18 cellular contexts compared by ENCODE assay signal in genomic region chr11:130197386-130198035, GRCh38. TPM values are rescaled to one million over a fixed set of nuclear protein-coding genes. Genes with fewer than 3 reads are reported as not detected.
DNase-seq lines count a peak whose midpoint lies in the region; ATAC-seq, FAIRE-seq and TF ChIP-seq lines count a peak whose summit lies in the region.
"Had no signal": no experiment of that assay in that cellular context is flagged by ENCODE, and none has a peak within 500 bp of the region (broad histone marks: within the 10 kb centered on the region; RNA-seq: fewer than 3 reads in every experiment).

No MANE protein-coding gene starts in this region.

- peak overlapping the region in 1 of 7 donors; percentile 57 for H3K27ac Mint-ChIP-seq in CD4-positive, alpha-beta memory T cell

- H3K4me3 ChIP-seq in RWPE2 (ENCODE audit: severe bottlenecking) (no peak overlapping the region), fibroblast of mammary gland (ENCODE audit: control insufficient read depth, low read depth, low read length) (no peak overlapping the region), suprapubic skin (no peak overlapping the region)
- no peak overlapping the region for H3K4me3 ChIP-seq in CD4-positive, alpha-beta memory T cell (ENCODE audit: low read length in 2 of 2)
- H3K4me3 ChIP-seq: BLaER1 treated with 17β-estradiol and CSF1 and Interleukin-3, amounts not matched to agents 10 nM and 100 nM; Peyer's patch had no signal

- CTCF ChIA-PET in CD4-positive, alpha-beta memory T cell (lab: Charles Lee; ENCODE audit: partially characterized antibody), result no interaction called here

- FAIRE-seq in HTR-8/SVneo (lab: Jason Lieb, UNC) (no peak), urothelium cell line (lab: Jason Lieb, UNC) (no peak)

- peak; percentile 19 for DNase-seq in HTR-8/SVneo (ENCODE audit: insufficient read length, low spot score)
- DNase-seq in RWPE2 (ENCODE audit: low spot score), result peak; percentile 86
- DNase-seq in fibroblast of mammary gland (ENCODE audit: low read depth), result peak; percentile 52
- DNase-seq in urothelium cell line (ENCODE audit: low spot score), result peak; percentile 90
- DNase-seq in suprapubic skin (ENCODE audit: low spot score in 2 of 2), result no peak
- no peak for DNase-seq in pons (ENCODE audit: low spot score)
- DNase-seq in CD4-positive, alpha-beta memory T cell, result no peak
- DNase-seq: DMS 273 treated with DMSO at 0.1 percent for 48 hours, KBM-7, MM.1S, NCI-H1105 treated with DMSO at 0.1 percent for 48 hours, NCI-H187 treated with DMSO at 0.1 percent for 48 hours, NCI-H446, NCI-H748 treated with DMSO at 0.1 percent for 48 hours, Peyer's patch had no signal

- TF ChIP-seq CTCF in RWPE2 (IDR thresholded peaks at IDR 0.05; ENCODE audit: poor library complexity, severe bottlenecking) (no peak), fibroblast of mammary gland (conservative IDR thresholded peaks at IDR 0.05; ENCODE audit: control insufficient read depth, insufficient read depth, low read depth, low read length) (no peak), suprapubic skin (IDR thresholded peaks at IDR 0.05) (no peak)

- intact Hi-C loops in CD4-positive, alpha-beta memory T cell (cut with micrococcal nuclease), result no loop called here

- peaks cover 0 to 1% (median 0%) of the 10 kb centered on the region in 8 donors for H3K9me3 Mint-ChIP-seq in CD4-positive, alpha-beta memory T cell

- TF ChIP-seq EP300 in suprapubic skin (IDR thresholded peaks at IDR 0.05), result no peak

- H3K36me3 Mint-ChIP-seq in CD4-positive, alpha-beta memory T cell, result no peaks in the 10 kb centered on the region

- no peaks in the 10 kb centered on the region for H3K27me3 ChIP-seq in RWPE2 (ENCODE audit: insufficient read depth, poor library complexity, severe bottlenecking)
- no peaks in the 10 kb centered on the region for H3K27me3 ChIP-seq in suprapubic skin
- H3K27me3 ChIP-seq in CD4-positive, alpha-beta memory T cell (ENCODE audit: insufficient read depth, low read length), result no peaks in the 10 kb centered on the region
- H3K27me3 ChIP-seq: BLaER1 treated with 17β-estradiol and CSF1 and Interleukin-3, amounts not matched to agents 10 nM and 100 nM; Peyer's patch had no signal

- no peaks in the 10 kb centered on the region for H3K4me1 Mint-ChIP-seq in CD4-positive, alpha-beta memory T cell

- peaks cover 4% of the 10 kb centered on the region for H3K4me1 ChIP-seq in RWPE2 (ENCODE audit: insufficient read depth, poor library complexity, severe bottlenecking)
- H3K4me1 ChIP-seq in suprapubic skin, result no peaks in the 10 kb centered on the region
- no peaks in the 10 kb centered on the region for H3K4me1 ChIP-seq in CD4-positive, alpha-beta memory T cell (ENCODE audit: insufficient read depth, low read length)

- H3K36me3 ChIP-seq in RWPE2 (ENCODE audit: low read depth) (peaks cover 36% of the 10 kb centered on the region), suprapubic skin (peaks cover 76% of the 10 kb centered on the region)
- H3K36me3 ChIP-seq in CD4-positive, alpha-beta memory T cell (ENCODE audit: insufficient read depth, low read length), result no peaks in the 10 kb centered on the region
- H3K36me3 ChIP-seq: BLaER1 treated with 17β-estradiol and CSF1 and Interleukin-3, amounts not matched to agents 10 nM and 100 nM had no signal

- POLR2A ChIA-PET in CD4-positive, alpha-beta memory T cell (lab: Charles Lee; ENCODE audit: partially characterized antibody), result no interaction called here

- peak; percentile 98 for ATAC-seq in RWPE2 (ENCODE audit: low read depth)
- ATAC-seq: HCT116 had no signal

- no peaks in the 10 kb centered on the region for H3K27me3 Mint-ChIP-seq in CD4-positive, alpha-beta memory T cell

- H3K27ac ChIP-seq in RWPE2 (ENCODE audit: poor library complexity, severe bottlenecking) (peak overlapping the region; percentile 1), suprapubic skin (no peak overlapping the region)
- no peak overlapping the region for H3K27ac ChIP-seq in CD4-positive, alpha-beta memory T cell (ENCODE audit: low read depth, low read length)
- H3K27ac ChIP-seq: BLaER1 treated with 17β-estradiol and CSF1 and Interleukin-3, amounts not matched to agents 10 nM and 100 nM; Peyer's patch had no signal

- no peak for TF ChIP-seq POLR2A in suprapubic skin (IDR thresholded peaks at IDR 0.05)

- H3K4me3 Mint-ChIP-seq in CD4-positive, alpha-beta memory T cell, result no peak overlapping the region

- WGBS in suprapubic skin, result 94% methylated on average over 7 of the region's 27 CpGs

- no peaks in the 10 kb centered on the region for H3K9me3 ChIP-seq in RWPE2 (ENCODE audit: severe bottlenecking)
- H3K9me3 ChIP-seq in suprapubic skin, result no peaks in the 10 kb centered on the region
- H3K9me3 ChIP-seq in CD4-positive, alpha-beta memory T cell (ENCODE audit: control insufficient read depth in 1 of 2, low read length in 2 of 2), result no peaks in the 10 kb centered on the region
- H3K9me3 ChIP-seq: Peyer's patch had no signal

RNA-seq across cellular contexts. Expression of gene ST14, which starts 37.9 kb away (rescaled TPM):
- total RNA-seq in suprapubic skin, result 100 to 1,000 TPM in 1 of 4 donors, 10 to 100 TPM in 3; 71.9 to 109 (median 84.6) TPM
- under 1 TPM; 0.72 to 0.79 TPM for total RNA-seq in CD4-positive, alpha-beta memory T cell
- under 1 TPM in 1 of 2 donors, not detected in 1; 0.47 TPM for polyA plus RNA-seq in CD4-positive, alpha-beta memory T cell
- total RNA-seq: SK-MEL-5 had no signal

Comparison
In these comparisons a context has a peak if more than half of its experiments do, and no peak if none do; other contexts are left out.
1. DNase-seq: peak in HTR-8/SVneo (single experiment), RWPE2 (single experiment), fibroblast of mammary gland (single experiment) and urothelium cell line (single experiment); none in suprapubic skin (0 of 2), pons (single experiment) and CD4-positive, alpha-beta memory T cell (0 of 5).
2. RNA of gene ST14, which starts 37.9 kb away (total RNA-seq): 71.9 to 109 TPM in suprapubic skin; 0.72 to 0.79 TPM in CD4-positive, alpha-beta memory T cell; every median in the first group is over 10 times any median in the second.